Comparison of ENCODE assay signal across 18 cellular contexts in genomic region chr13:20609145-20609544, GRCh38. TPM values are rescaled to one million over a fixed set of nuclear protein-coding genes. Genes with fewer than 3 reads are reported as not detected.
DNase-seq lines count a peak whose midpoint lies in the region; ATAC-seq and TF ChIP-seq lines count a peak whose summit lies in the region.
"Had no signal": no experiment of that assay in that cellular context is flagged by ENCODE, and none has a peak within 500 bp of the region (broad histone marks: within the 10 kb centered on the region; RNA-seq: fewer than 3 reads in every experiment).

No MANE protein-coding gene starts in this region.

- no peaks in the 10 kb centered on the region for H3K9me3 Mint-ChIP-seq in MCF 10A (ENCODE audit: unreplicated experiment)
- H3K9me3 Mint-ChIP-seq: activated CD8-positive, alpha-beta T cell treated with anti-CD3 and anti-CD28 coated beads for 36 hours; activated T-helper 2 cell treated with anti-CD3 and anti-CD28 coated beads, Interferon-gamma antibody, Interleukin-2, Interleukin-4, amounts not matched to agents 10 μg/mL and 5 μg/mL and 100 μg/mL, durations not matched to agents 14 hours and 24 hours and 36 hours; stimulated activated naive CD8-positive, alpha-beta T cell treated with anti-CD3 and anti-CD28 coated beads, Interleukin-15, amount 100 ng/mL, for 72 hours had no signal

- intact Hi-C loops in MCF 10A (cut with micrococcal nuclease) (no loop called here), breast epithelium (cut with DNase I; ENCODE audit: low total_unique reads) (no loop called here)

- no peak overlapping the region for H3K27ac ChIP-seq in breast epithelium
- H3K27ac ChIP-seq: sigmoid colon had no signal

- peaks cover 12% of the 10 kb centered on the region for H3K36me3 Mint-ChIP-seq in MCF 10A (ENCODE audit: insufficient read depth, unreplicated experiment)

- H3K27ac Mint-ChIP-seq in MCF 10A (ENCODE audit: low read depth, unreplicated experiment) = peak overlapping the region; percentile 84
- H3K27ac Mint-ChIP-seq: activated CD8-positive, alpha-beta T cell treated with anti-CD3 and anti-CD28 coated beads for 36 hours; activated T-helper 2 cell treated with anti-CD3 and anti-CD28 coated beads, Interferon-gamma antibody, Interleukin-2, Interleukin-4, amounts not matched to agents 10 μg/mL and 5 μg/mL and 100 μg/mL, durations not matched to agents 14 hours and 24 hours and 36 hours; stimulated activated naive CD8-positive, alpha-beta T cell treated with anti-CD3 and anti-CD28 coated beads, Interleukin-15, amount 100 ng/mL, for 72 hours had no signal

- DNase-seq in MCF 10A (ENCODE audit: unreplicated experiment) (peak; percentile 68), breast epithelium (ENCODE audit: low spot score in 2 of 2) (no peak), cardiac fibroblast (ENCODE audit: low read depth in 2 of 2) (peak; percentile 65 to 95), inferior parietal cortex (ENCODE audit: extremely low spot score) (peak; percentile 31), erythroblast (lab: John Stamatoyannopoulos, UW) (no peak)
- DNase-seq: 8988T; activated CD8-positive, alpha-beta T cell treated with anti-CD3 and anti-CD28 coated beads for 36 hours; aorta; effector memory CD4-positive, alpha-beta T cell; left ventricle myocardium superior; NCI-H2107; SIG-M5; sigmoid colon; stimulated activated naive CD8-positive, alpha-beta T cell treated with anti-CD3 and anti-CD28 coated beads, Interleukin-15, amount 100 ng/mL, for 72 hours had no signal

- no peak overlapping the region for H3K4me3 Mint-ChIP-seq in MCF 10A (ENCODE audit: unreplicated experiment)
- H3K4me3 Mint-ChIP-seq: activated CD8-positive, alpha-beta T cell treated with anti-CD3 and anti-CD28 coated beads for 36 hours; stimulated activated naive CD8-positive, alpha-beta T cell treated with anti-CD3 and anti-CD28 coated beads, Interleukin-15, amount 100 ng/mL, for 72 hours had no signal

- H3K36me3 ChIP-seq in breast epithelium = no peaks in the 10 kb centered on the region

- BruUV-seq in MCF 10A (replicated peaks; lab: Mats Ljungman, UMichigan) = no TSS peak

- no peak for TF ChIP-seq POLR2A in breast epithelium (IDR thresholded peaks at IDR 0.05)
- no peak for TF ChIP-seq POLR2A in erythroblast (IDR thresholded peaks at IDR 0.05; ENCODE audit: low read length)

- H3K9me3 ChIP-seq in breast epithelium = no peaks in the 10 kb centered on the region
- H3K9me3 ChIP-seq: sigmoid colon had no signal

- H3K4me1 ChIP-seq in breast epithelium = no peaks in the 10 kb centered on the region
- H3K4me1 ChIP-seq: sigmoid colon had no signal

- CTCF ChIA-PET in MCF 10A (lab: Yijun Ruan, JAX) = no interaction called here

- ATAC-seq in HG03280 (IDR thresholded peaks at IDR 0.05; ENCODE audit: unreplicated experiment) (no peak), GM21423 (IDR thresholded peaks at IDR 0.05; ENCODE audit: unreplicated experiment) (no peak), GM18873 (IDR thresholded peaks at IDR 0.05; ENCODE audit: low FRiP score, unreplicated experiment) (no peak)
- ATAC-seq: activated CD8-positive, alpha-beta T cell treated with anti-CD3 and anti-CD28 coated beads for 36 hours; left ventricle myocardium superior; stimulated activated naive CD8-positive, alpha-beta T cell treated with anti-CD3 and anti-CD28 coated beads, Interleukin-15, amount 100 ng/mL, for 72 hours had no signal

- no peaks in the 10 kb centered on the region for H3K27me3 Mint-ChIP-seq in MCF 10A (ENCODE audit: insufficient read depth, unreplicated experiment)
- H3K27me3 Mint-ChIP-seq: activated CD8-positive, alpha-beta T cell treated with anti-CD3 and anti-CD28 coated beads for 36 hours; stimulated activated naive CD8-positive, alpha-beta T cell treated with anti-CD3 and anti-CD28 coated beads, Interleukin-15, amount 100 ng/mL, for 72 hours had no signal

- peaks cover 10% of the 10 kb centered on the region for H3K4me1 Mint-ChIP-seq in MCF 10A (ENCODE audit: insufficient read depth, unreplicated experiment)
- H3K4me1 Mint-ChIP-seq: stimulated activated naive CD8-positive, alpha-beta T cell treated with anti-CD3 and anti-CD28 coated beads, Interleukin-15, amount 100 ng/mL, for 72 hours had no signal

- POLR2A ChIA-PET in MCF 10A (lab: Yijun Ruan, JAX) = no interaction called here

- H3K27me3 ChIP-seq in breast epithelium = no peaks in the 10 kb centered on the region
- H3K27me3 ChIP-seq: sigmoid colon had no signal

- H3K4me3 ChIP-seq in breast epithelium (no peak overlapping the region), cardiac fibroblast (replicated peaks in 1 of 2; ENCODE audit: low read depth in 2 of 2, low read length in 2 of 2) (no peak overlapping the region)
- H3K4me3 ChIP-seq: sigmoid colon had no signal

- TF ChIP-seq CTCF in MCF 10A (IDR thresholded peaks at IDR 0.05; ENCODE audit: unreplicated experiment) (no peak), breast epithelium (IDR thresholded peaks at IDR 0.05) (no peak), cardiac fibroblast (IDR thresholded peaks at IDR 0.05; ENCODE audit: low read depth, low read length) (no peak)

RNA-seq across cellular contexts. Expression of gene IFT88, which starts 42.2 kb away (rescaled TPM):
- total RNA-seq in MCF 10A (2022) = 18.3 and 19.8 TPM in 2 replicates
- total RNA-seq in breast epithelium = 10 to 100 TPM; 13.9 to 35.0 (median 27.9) TPM

Comparison
In these comparisons a context has a peak if more than half of its experiments do, and no peak if none do; other contexts are left out.
1. DNase-seq: peak in MCF 10A (single experiment), cardiac fibroblast (2 of 2) and inferior parietal cortex (single experiment); none in breast epithelium (0 of 2) and erythroblast (0 of 2).